ENCODE assay signal across 8 cellular contexts in genomic region chr3:187139126-187139894, GRCh38. TPM values are rescaled to one million over a fixed set of nuclear protein-coding genes. Genes with fewer than 3 reads are reported as not detected.
A peak's percentile ranks its signal among the peaks of the same experiment; 100 is the strongest.
DNase-seq lines count a peak whose midpoint lies in the region; ATAC-seq and TF ChIP-seq lines count a peak whose summit lies in the region.

Gene RPL39L, minus strand, starts transcription at chr3:187139496. Its CDS starts 18,196 bp downstream, at chr3:187121300.

- H3K4me3 Mint-ChIP-seq in endothelial cell (ENCODE audit: unreplicated experiment) = peak within 1 kb of the TSS; percentile 87

- peak; percentile 87 for TF ChIP-seq CTCF in endothelial cell (IDR thresholded peaks at IDR 0.05; ENCODE audit: unreplicated experiment)

- DNase-seq in AG20443 (ENCODE audit: low spot score) (peak; percentile 97), NCI-H526 treated with DMSO at 0.1 percent for 48 hours (lab: John Stamatoyannopoulos, UW) (peak; percentile 50), endothelial cell (ENCODE audit: low spot score) (peak; percentile 85), middle frontal gyrus (ENCODE audit: extremely low spot score, low spot score) (peak; percentile 74)
- DNase-seq in activated CD8-positive, alpha-beta memory T cell treated with anti-CD3 and anti-CD28 coated beads for 4 hours (ENCODE audit: low read depth in 2 of 2) = peak; percentile 85 to 88
- peak; percentile 88 to 89 for DNase-seq in stimulated activated CD8-positive, alpha-beta memory T cell treated with anti-CD3 and anti-CD28 coated beads, Interleukin-2, amount 100 ng/mL, for 48 hours (ENCODE audit: low read depth in 2 of 2)

- H3K36me3 Mint-ChIP-seq in endothelial cell (ENCODE audit: low read depth, unreplicated experiment) = peaks cover 25% of the 10 kb centered on the region

- H3K27ac Mint-ChIP-seq in endothelial cell (ENCODE audit: unreplicated experiment) = peak within 1 kb of the TSS; percentile 80

- H3K9me3 Mint-ChIP-seq in endothelial cell (ENCODE audit: unreplicated experiment) = peaks cover 3% of the 10 kb centered on the region

- no peaks in the 10 kb centered on the region for H3K4me1 Mint-ChIP-seq in endothelial cell (ENCODE audit: unreplicated experiment)

- peaks cover 1% of the 10 kb centered on the region for H3K27me3 Mint-ChIP-seq in endothelial cell (ENCODE audit: unreplicated experiment)

- ATAC-seq in GM18873 (IDR thresholded peaks at IDR 0.05; ENCODE audit: low FRiP score, unreplicated experiment) (peak; percentile 95), HG03135 (IDR thresholded peaks at IDR 0.05; ENCODE audit: unreplicated experiment) (peak; percentile 99)

RNA-seq across cellular contexts. Expression of gene RPL39L, which starts in this region (rescaled TPM):
- 8.9 TPM for total RNA-seq in endothelial cell (ENCODE audit: unreplicated experiment)

Comparison
In these comparisons a context has a peak if more than half of its experiments do, and no peak if none do; other contexts are left out.
1. Peak in every context shown above with its lines: DNase-seq and ATAC-seq.